ENCODE assay signal across 8 cellular contexts in genomic region chr12:85468356-85469157, GRCh38.
DNase-seq lines count a peak whose midpoint lies in the region; ATAC-seq and TF ChIP-seq lines count a peak whose summit lies in the region.

No MANE protein-coding gene starts in this region.

- H3K27ac Mint-ChIP-seq in central memory CD8-positive, alpha-beta T cell (ENCODE audit: low read depth): no peak overlapping the region

- no peaks in the 10 kb centered on the region for H3K27me3 ChIP-seq in RWPE2 (ENCODE audit: insufficient read depth, poor library complexity, severe bottlenecking)

- DNase-seq in NCI-H510A treated with DMSO at 0.1 percent for 48 hours (lab: John Stamatoyannopoulos, UW): peak; percentile 78
- DNase-seq in NCI-H510A (lab: John Stamatoyannopoulos, UW): no peak
- DNase-seq in HuH-7.5 (ENCODE audit: low spot score): peak; percentile 10
- no peak for DNase-seq in RWPE2 (ENCODE audit: low spot score)
- no peak for DNase-seq in central memory CD8-positive, alpha-beta T cell (ENCODE audit: low spot score in 2 of 2)
- DNase-seq in islet precursor cell: peak; percentile 72
- peak; percentile 10 for DNase-seq in stimulated activated CD4-positive, alpha-beta T cell treated with anti-CD3 and anti-CD28 coated beads, Interleukin-12 subunit alpha, Interleukin-12 subunit beta, amount 100 ng/mL, for 4 hours

- peak overlapping the region; percentile 40 for H3K27ac ChIP-seq in RWPE2 (ENCODE audit: poor library complexity, severe bottlenecking)

- H3K4me3 Mint-ChIP-seq in central memory CD8-positive, alpha-beta T cell: peak overlapping the region; percentile 6

- H3K4me3 ChIP-seq in RWPE2 (ENCODE audit: severe bottlenecking): peak overlapping the region; percentile 14

- H3K36me3 Mint-ChIP-seq in central memory CD8-positive, alpha-beta T cell (ENCODE audit: insufficient read depth): peaks cover 2% of the 10 kb centered on the region

- H3K4me1 ChIP-seq in RWPE2 (ENCODE audit: insufficient read depth, poor library complexity, severe bottlenecking): peaks cover 31% of the 10 kb centered on the region

- no peaks in the 10 kb centered on the region for H3K36me3 ChIP-seq in RWPE2 (ENCODE audit: low read depth)

- ATAC-seq in GM21786 (IDR thresholded peaks at IDR 0.05; ENCODE audit: unreplicated experiment) (peak; percentile 95), RWPE2 (ENCODE audit: low read depth) (peak; percentile 67)
- ATAC-seq in central memory CD8-positive, alpha-beta T cell (replicated peaks; ENCODE audit: extremely low read depth, poor library complexity, severe bottlenecking): no peak

- no peaks in the 10 kb centered on the region for H3K9me3 ChIP-seq in RWPE2 (ENCODE audit: severe bottlenecking)

- H3K4me1 Mint-ChIP-seq in central memory CD8-positive, alpha-beta T cell: no peaks in the 10 kb centered on the region

- H3K27me3 Mint-ChIP-seq in central memory CD8-positive, alpha-beta T cell: no peaks in the 10 kb centered on the region

- peaks cover 22% of the 10 kb centered on the region for H3K9me3 Mint-ChIP-seq in central memory CD8-positive, alpha-beta T cell

- peak; percentile 90 for TF ChIP-seq CTCF in RWPE2 (IDR thresholded peaks at IDR 0.05; ENCODE audit: poor library complexity, severe bottlenecking)

Comparison
In these comparisons a context has a peak if more than half of its experiments do, and no peak if none do; other contexts are left out.
1. DNase-seq: peak in NCI-H510A treated with DMSO at 0.1 percent for 48 hours (single experiment), HuH-7.5 (single experiment), islet precursor cell (single experiment) and stimulated activated CD4-positive, alpha-beta T cell treated with anti-CD3 and anti-CD28 coated beads, Interleukin-12 subunit alpha, Interleukin-12 subunit beta, amount 100 ng/mL, for 4 hours (single experiment); none in NCI-H510A (single experiment), RWPE2 (single experiment) and central memory CD8-positive, alpha-beta T cell (0 of 2).